ENCODE assay signal across 1 cellular context in genomic region chr2:109368798-109369197, GRCh38.
TF ChIP-seq lines count a peak whose summit lies in the region.

No MANE protein-coding gene starts in this region.

TF ChIP-seq in WTC11, 78 proteins besides CTCF, POLR2A, EP300 and RAD21 (continued from another document):
- TF ChIP-seq PRDM15 (CRISPR knock-in tag; IDR thresholded peaks at IDR 0.05) = no peak
